In the genomic region with DNA sequence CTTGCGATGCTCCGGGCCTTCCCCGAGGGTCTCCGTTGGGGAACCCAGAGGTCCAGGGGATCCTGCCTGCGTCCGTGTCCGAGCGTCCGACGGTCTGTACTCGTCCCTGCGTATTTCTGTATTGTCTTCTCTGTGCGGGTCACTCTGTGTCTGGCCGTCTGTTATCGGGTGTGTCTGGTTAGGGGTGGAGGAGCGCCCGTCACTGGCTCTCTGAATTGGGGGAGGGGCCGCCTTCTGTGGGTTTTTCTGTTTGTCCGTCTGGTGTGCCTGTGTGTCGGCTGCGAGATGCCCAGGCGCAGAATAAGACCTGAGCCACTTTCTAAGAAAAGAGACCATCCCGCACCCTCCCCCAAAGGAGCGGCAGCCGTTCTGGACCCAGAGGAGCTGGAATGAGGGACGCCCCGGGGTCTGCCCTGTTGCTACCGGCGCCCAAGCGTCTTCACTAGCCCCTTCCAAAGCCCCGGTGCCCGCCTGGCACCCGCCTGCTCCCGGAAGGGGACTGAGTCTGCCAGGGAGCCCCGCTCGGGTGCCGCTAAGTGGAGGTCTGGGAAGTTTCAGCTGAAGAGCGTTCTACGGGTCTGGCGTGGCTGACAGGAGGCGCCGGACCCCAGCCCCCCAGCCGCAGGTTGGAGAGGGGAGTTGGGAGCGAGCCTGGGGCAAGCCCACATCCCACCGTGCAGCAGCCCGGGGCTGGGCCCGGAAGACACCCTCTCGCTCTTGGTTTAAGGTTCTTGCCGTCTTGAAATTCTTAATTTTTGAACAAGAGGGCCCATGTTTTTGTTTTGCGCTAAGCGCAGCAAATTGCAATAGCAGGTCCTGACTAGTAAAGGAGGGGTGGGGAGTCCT, we compare ENCODE assay signal across 1 cellular context.
TF ChIP-seq lines count a peak whose summit lies in the region.

No MANE protein-coding gene starts in this region.

TF ChIP-seq in IMR-90, 13 proteins besides CTCF, POLR2A, EP300 and RAD21 (continued from another document):
- TF ChIP-seq SMC3 (IDR thresholded peaks at IDR 0.05; ENCODE audit: low read depth, low read length): no peak
- no peak for TF ChIP-seq BHLHE40 (IDR thresholded peaks at IDR 0.05; ENCODE audit: low read depth, low read length)
- no peak for TF ChIP-seq FOS (IDR thresholded peaks at IDR 0.05; ENCODE audit: low read depth, low read length)
- no peak for TF ChIP-seq RFX5 (IDR thresholded peaks at IDR 0.05; ENCODE audit: low read depth, low read length)
- no peak for TF ChIP-seq NFE2L2 (IDR thresholded peaks at IDR 0.05; ENCODE audit: low read depth, low read length)
- TF ChIP-seq, protein P1, sequence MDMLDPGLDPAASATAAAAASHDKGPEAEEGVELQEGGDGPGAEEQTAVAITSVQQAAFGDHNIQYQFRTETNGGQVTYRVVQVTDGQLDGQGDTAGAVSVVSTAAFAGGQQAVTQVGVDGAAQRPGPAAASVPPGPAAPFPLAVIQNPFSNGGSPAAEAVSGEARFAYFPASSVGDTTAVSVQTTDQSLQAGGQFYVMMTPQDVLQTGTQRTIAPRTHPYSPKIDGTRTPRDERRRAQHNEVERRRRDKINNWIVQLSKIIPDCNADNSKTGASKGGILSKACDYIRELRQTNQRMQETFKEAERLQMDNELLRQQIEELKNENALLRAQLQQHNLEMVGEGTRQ (IDR thresholded peaks at IDR 0.05; ENCODE audit: low read depth, low read length): no peak
TF ChIP-seq in IMR-90: peak in this region for 0.
